In the genomic region with DNA sequence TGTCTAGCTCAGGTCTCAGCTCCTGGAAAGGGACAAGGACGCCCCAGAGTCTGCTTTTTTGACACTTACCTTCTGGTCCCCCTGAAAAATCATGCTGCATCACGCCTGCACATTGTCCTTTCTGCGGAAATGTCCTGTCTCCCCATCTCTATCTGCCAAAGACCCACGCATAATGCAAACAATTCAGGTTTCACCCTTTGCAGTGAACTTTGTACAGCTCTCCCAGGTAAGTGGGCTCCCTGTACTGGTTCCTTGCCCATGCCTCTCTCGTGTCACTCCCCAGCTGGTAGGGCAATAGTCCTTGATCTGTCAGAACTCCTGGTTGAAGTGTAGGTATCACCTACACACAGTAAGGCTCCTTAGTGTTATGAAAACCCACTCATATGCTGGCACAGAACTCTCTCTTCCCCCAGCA, we compare ENCODE assay signal across 1 cellular context.
A peak's percentile ranks its signal among the peaks of the same experiment; 100 is the strongest.
TF ChIP-seq lines count a peak whose summit lies in the region.

No MANE protein-coding gene starts in this region.

TF ChIP-seq in HepG2, 621 proteins besides CTCF, POLR2A, EP300 and RAD21 (continued from another document and continues in another):
- TF ChIP-seq, protein P1, sequence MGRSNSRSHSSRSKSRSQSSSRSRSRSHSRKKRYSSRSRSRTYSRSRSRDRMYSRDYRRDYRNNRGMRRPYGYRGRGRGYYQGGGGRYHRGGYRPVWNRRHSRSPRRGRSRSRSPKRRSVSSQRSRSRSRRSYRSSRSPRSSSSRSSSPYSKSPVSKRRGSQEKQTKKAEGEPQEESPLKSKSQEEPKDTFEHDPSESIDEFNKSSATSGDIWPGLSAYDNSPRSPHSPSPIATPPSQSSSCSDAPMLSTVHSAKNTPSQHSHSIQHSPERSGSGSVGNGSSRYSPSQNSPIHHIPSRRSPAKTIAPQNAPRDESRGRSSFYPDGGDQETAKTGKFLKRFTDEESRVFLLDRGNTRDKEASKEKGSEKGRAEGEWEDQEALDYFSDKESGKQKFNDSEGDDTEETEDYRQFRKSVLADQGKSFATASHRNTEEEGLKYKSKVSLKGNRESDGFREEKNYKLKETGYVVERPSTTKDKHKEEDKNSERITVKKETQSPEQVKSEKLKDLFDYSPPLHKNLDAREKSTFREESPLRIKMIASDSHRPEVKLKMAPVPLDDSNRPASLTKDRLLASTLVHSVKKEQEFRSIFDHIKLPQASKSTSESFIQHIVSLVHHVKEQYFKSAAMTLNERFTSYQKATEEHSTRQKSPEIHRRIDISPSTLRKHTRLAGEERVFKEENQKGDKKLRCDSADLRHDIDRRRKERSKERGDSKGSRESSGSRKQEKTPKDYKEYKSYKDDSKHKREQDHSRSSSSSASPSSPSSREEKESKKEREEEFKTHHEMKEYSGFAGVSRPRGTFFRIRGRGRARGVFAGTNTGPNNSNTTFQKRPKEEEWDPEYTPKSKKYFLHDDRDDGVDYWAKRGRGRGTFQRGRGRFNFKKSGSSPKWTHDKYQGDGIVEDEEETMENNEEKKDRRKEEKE (IDR thresholded peaks at IDR 0.05), result no peak
- TF ChIP-seq, protein P2, sequence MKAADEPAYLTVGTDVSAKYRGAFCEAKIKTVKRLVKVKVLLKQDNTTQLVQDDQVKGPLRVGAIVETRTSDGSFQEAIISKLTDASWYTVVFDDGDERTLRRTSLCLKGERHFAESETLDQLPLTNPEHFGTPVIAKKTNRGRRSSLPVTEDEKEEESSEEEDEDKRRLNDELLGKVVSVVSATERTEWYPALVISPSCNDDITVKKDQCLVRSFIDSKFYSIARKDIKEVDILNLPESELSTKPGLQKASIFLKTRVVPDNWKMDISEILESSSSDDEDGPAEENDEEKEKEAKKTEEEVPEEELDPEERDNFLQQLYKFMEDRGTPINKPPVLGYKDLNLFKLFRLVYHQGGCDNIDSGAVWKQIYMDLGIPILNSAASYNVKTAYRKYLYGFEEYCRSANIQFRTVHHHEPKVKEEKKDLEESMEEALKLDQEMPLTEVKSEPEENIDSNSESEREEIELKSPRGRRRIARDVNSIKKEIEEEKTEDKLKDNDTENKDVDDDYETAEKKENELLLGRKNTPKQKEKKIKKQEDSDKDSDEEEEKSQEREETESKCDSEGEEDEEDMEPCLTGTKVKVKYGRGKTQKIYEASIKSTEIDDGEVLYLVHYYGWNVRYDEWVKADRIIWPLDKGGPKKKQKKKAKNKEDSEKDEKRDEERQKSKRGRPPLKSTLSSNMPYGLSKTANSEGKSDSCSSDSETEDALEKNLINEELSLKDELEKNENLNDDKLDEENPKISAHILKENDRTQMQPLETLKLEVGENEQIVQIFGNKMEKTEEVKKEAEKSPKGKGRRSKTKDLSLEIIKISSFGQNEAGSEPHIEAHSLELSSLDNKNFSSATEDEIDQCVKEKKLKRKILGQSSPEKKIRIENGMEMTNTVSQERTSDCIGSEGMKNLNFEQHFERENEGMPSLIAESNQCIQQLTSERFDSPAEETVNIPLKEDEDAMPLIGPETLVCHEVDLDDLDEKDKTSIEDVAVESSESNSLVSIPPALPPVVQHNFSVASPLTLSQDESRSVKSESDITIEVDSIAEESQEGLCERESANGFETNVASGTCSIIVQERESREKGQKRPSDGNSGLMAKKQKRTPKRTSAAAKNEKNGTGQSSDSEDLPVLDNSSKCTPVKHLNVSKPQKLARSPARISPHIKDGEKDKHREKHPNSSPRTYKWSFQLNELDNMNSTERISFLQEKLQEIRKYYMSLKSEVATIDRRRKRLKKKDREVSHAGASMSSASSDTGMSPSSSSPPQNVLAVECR (CRISPR knock-in tag; IDR thresholded peaks at IDR 0.05; ENCODE audit: borderline replicate concordance), result no peak
- TF ChIP-seq, protein P3, sequence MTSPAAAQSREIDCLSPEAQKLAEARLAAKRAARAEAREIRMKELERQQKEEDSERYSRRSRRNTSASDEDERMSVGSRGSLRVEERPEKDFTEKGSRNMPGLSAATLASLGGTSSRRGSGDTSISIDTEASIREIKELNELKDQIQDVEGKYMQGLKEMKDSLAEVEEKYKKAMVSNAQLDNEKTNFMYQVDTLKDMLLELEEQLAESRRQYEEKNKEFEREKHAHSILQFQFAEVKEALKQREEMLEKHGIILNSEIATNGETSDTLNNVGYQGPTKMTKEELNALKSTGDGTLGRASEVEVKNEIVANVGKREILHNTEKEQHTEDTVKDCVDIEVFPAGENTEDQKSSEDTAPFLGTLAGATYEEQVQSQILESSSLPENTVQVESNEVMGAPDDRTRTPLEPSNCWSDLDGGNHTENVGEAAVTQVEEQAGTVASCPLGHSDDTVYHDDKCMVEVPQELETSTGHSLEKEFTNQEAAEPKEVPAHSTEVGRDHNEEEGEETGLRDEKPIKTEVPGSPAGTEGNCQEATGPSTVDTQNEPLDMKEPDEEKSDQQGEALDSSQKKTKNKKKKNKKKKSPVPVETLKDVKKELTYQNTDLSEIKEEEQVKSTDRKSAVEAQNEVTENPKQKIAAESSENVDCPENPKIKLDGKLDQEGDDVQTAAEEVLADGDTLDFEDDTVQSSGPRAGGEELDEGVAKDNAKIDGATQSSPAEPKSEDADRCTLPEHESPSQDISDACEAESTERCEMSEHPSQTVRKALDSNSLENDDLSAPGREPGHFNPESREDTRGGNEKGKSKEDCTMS (CRISPR knock-in tag; conservative IDR thresholded peaks at IDR 0.05), result no peak
- TF ChIP-seq, protein P4, sequence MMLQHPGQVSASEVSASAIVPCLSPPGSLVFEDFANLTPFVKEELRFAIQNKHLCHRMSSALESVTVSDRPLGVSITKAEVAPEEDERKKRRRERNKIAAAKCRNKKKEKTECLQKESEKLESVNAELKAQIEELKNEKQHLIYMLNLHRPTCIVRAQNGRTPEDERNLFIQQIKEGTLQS (CRISPR knock-in tag; IDR thresholded peaks at IDR 0.05), result no peak
- TF ChIP-seq, protein P5, sequence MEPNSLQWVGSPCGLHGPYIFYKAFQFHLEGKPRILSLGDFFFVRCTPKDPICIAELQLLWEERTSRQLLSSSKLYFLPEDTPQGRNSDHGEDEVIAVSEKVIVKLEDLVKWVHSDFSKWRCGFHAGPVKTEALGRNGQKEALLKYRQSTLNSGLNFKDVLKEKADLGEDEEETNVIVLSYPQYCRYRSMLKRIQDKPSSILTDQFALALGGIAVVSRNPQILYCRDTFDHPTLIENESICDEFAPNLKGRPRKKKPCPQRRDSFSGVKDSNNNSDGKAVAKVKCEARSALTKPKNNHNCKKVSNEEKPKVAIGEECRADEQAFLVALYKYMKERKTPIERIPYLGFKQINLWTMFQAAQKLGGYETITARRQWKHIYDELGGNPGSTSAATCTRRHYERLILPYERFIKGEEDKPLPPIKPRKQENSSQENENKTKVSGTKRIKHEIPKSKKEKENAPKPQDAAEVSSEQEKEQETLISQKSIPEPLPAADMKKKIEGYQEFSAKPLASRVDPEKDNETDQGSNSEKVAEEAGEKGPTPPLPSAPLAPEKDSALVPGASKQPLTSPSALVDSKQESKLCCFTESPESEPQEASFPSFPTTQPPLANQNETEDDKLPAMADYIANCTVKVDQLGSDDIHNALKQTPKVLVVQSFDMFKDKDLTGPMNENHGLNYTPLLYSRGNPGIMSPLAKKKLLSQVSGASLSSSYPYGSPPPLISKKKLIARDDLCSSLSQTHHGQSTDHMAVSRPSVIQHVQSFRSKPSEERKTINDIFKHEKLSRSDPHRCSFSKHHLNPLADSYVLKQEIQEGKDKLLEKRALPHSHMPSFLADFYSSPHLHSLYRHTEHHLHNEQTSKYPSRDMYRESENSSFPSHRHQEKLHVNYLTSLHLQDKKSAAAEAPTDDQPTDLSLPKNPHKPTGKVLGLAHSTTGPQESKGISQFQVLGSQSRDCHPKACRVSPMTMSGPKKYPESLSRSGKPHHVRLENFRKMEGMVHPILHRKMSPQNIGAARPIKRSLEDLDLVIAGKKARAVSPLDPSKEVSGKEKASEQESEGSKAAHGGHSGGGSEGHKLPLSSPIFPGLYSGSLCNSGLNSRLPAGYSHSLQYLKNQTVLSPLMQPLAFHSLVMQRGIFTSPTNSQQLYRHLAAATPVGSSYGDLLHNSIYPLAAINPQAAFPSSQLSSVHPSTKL (CRISPR knock-in tag; IDR thresholded peaks at IDR 0.05), result no peak
- TF ChIP-seq SALL2 (CRISPR knock-in tag; IDR thresholded peaks at IDR 0.05) (no peak), TBX2 (CRISPR knock-in tag; IDR thresholded peaks at IDR 0.05; ENCODE audit: borderline replicate concordance) (peak; percentile 42), ZNF556 (CRISPR knock-in tag; IDR thresholded peaks at IDR 0.05; ENCODE audit: borderline replicate concordance) (no peak), ZNF317 (CRISPR knock-in tag; IDR thresholded peaks at IDR 0.05) (no peak), CBX5 (CRISPR knock-in tag; IDR thresholded peaks at IDR 0.05; ENCODE audit: borderline replicate concordance) (no peak), FOXC1 (CRISPR knock-in tag; IDR thresholded peaks at IDR 0.05; ENCODE audit: borderline replicate concordance) (no peak), HCFC1 (IDR thresholded peaks at IDR 0.05; ENCODE audit: low read depth, low read length) (no peak), JDP2 (CRISPR knock-in tag; IDR thresholded peaks at IDR 0.05; ENCODE audit: borderline replicate concordance) (no peak), ZNF790 (CRISPR knock-in tag; IDR thresholded peaks at IDR 0.05; ENCODE audit: borderline replicate concordance) (no peak), ZNF121 (CRISPR knock-in tag; IDR thresholded peaks at IDR 0.05) (no peak), HDAC2 (CRISPR knock-in tag; IDR thresholded peaks at IDR 0.05) (peak; percentile 44; the same call in 1 of the 2 replicates), SPEN (CRISPR knock-in tag; IDR thresholded peaks at IDR 0.05; ENCODE audit: low read depth) (no peak), ARHGAP35 (CRISPR knock-in tag; IDR thresholded peaks at IDR 0.05; ENCODE audit: borderline replicate concordance) (no peak), MBD4 (IDR thresholded peaks at IDR 0.05; ENCODE audit: borderline replicate concordance, low read length) (no peak), RARA (CRISPR knock-in tag; IDR thresholded peaks at IDR 0.05) (peak; percentile 13; the same call in 1 of the 2 replicates), SOX6 (IDR thresholded peaks at IDR 0.05) (no peak), SOX6 (CRISPR knock-in tag; IDR thresholded peaks at IDR 0.05) (peak; percentile 57), AKAP8 (CRISPR knock-in tag; IDR thresholded peaks at IDR 0.05) (no peak), DR1 (CRISPR knock-in tag; IDR thresholded peaks at IDR 0.05) (no peak), MATR3 (CRISPR knock-in tag; IDR thresholded peaks at IDR 0.05) (no peak), PAWR (CRISPR knock-in tag; IDR thresholded peaks at IDR 0.05; ENCODE audit: borderline replicate concordance) (no peak), TBP (CRISPR knock-in tag; IDR thresholded peaks at IDR 0.05) (no peak), EHMT2 (IDR thresholded peaks at IDR 0.05; ENCODE audit: borderline replicate concordance, low read depth, low read length) (no peak), ZNF10 (CRISPR knock-in tag; IDR thresholded peaks at IDR 0.05; ENCODE audit: borderline replicate concordance, low read depth) (no peak), SNAPC2 (CRISPR knock-in tag; IDR thresholded peaks at IDR 0.05) (no peak)
- TF ChIP-seq, protein P6, sequence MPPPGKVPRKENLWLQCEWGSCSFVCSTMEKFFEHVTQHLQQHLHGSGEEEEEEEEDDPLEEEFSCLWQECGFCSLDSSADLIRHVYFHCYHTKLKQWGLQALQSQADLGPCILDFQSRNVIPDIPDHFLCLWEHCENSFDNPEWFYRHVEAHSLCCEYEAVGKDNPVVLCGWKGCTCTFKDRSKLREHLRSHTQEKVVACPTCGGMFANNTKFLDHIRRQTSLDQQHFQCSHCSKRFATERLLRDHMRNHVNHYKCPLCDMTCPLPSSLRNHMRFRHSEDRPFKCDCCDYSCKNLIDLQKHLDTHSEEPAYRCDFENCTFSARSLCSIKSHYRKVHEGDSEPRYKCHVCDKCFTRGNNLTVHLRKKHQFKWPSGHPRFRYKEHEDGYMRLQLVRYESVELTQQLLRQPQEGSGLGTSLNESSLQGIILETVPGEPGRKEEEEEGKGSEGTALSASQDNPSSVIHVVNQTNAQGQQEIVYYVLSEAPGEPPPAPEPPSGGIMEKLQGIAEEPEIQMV (CRISPR knock-in tag; IDR thresholded peaks at IDR 0.05; ENCODE audit: low read depth), result peak; percentile 22; the same call in 1 of the 2 replicates
- TF ChIP-seq, protein P7, sequence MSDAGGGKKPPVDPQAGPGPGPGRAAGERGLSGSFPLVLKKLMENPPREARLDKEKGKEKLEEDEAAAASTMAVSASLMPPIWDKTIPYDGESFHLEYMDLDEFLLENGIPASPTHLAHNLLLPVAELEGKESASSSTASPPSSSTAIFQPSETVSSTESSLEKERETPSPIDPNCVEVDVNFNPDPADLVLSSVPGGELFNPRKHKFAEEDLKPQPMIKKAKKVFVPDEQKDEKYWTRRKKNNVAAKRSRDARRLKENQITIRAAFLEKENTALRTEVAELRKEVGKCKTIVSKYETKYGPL (CRISPR knock-in tag; IDR thresholded peaks at IDR 0.05), result no peak
- TF ChIP-seq, protein P8, sequence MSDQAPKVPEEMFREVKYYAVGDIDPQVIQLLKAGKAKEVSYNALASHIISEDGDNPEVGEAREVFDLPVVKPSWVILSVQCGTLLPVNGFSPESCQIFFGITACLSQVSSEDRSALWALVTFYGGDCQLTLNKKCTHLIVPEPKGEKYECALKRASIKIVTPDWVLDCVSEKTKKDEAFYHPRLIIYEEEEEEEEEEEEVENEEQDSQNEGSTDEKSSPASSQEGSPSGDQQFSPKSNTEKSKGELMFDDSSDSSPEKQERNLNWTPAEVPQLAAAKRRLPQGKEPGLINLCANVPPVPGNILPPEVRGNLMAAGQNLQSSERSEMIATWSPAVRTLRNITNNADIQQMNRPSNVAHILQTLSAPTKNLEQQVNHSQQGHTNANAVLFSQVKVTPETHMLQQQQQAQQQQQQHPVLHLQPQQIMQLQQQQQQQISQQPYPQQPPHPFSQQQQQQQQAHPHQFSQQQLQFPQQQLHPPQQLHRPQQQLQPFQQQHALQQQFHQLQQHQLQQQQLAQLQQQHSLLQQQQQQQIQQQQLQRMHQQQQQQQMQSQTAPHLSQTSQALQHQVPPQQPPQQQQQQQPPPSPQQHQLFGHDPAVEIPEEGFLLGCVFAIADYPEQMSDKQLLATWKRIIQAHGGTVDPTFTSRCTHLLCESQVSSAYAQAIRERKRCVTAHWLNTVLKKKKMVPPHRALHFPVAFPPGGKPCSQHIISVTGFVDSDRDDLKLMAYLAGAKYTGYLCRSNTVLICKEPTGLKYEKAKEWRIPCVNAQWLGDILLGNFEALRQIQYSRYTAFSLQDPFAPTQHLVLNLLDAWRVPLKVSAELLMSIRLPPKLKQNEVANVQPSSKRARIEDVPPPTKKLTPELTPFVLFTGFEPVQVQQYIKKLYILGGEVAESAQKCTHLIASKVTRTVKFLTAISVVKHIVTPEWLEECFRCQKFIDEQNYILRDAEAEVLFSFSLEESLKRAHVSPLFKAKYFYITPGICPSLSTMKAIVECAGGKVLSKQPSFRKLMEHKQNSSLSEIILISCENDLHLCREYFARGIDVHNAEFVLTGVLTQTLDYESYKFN (CRISPR knock-in tag; conservative IDR thresholded peaks at IDR 0.05), result peak; percentile 46; the same call in 1 of the 2 replicates
- TF ChIP-seq, protein P9, sequence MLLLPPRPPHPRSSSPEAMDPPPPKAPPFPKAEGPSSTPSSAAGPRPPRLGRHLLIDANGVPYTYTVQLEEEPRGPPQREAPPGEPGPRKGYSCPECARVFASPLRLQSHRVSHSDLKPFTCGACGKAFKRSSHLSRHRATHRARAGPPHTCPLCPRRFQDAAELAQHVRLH (CRISPR knock-in tag; IDR thresholded peaks at IDR 0.05; ENCODE audit: borderline replicate concordance, low read depth), result no peak
